ENCODE assay signal across 23 cellular contexts in the genomic region with DNA sequence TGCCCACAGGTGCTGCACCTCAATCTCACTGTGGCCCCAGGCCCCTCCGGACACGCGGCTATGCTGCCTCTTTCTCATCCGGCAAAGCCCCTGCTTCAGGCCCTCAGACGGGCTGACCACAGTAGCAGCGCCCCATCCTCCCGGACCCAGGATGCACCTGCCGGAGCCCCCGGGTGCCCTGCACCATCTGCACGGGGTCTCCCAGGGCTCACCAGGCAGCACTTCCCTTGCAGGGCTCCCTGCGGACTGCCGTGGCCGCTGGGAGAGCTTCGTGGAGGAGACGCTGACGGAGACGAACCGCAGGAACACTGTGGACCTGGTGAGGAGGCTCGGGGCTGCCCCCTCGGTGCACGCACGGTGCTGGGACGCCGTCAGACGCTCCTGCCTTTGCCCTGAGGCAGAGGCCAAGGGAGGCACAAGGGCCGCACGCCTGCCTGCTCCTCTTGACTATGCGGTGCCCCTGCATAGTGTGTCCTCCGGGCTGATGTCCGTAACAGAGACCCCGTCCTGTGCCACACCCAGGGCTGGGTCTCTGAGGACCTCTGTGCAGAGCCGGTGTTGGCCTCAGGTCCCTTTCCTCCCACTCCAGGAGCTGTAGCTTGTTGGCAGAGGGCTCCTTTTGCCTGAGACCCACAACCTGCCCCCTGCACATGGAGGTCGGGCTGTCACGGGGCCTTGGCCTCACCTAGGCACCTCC. TPM values are rescaled to one million over a fixed set of nuclear protein-coding genes. Genes with fewer than 3 reads are reported as not detected.
A peak's percentile ranks its signal among the peaks of the same experiment; 100 is the strongest.
DNase-seq lines count a peak whose midpoint lies in the region; TF ChIP-seq lines count a peak whose summit lies in the region.
"Had no signal": no experiment of that assay in that cellular context is flagged by ENCODE, and none has a peak within 500 bp of the region (broad histone marks: within the 10 kb centered on the region; RNA-seq: fewer than 3 reads in every experiment).

No MANE protein-coding gene starts in this region.

- no peak overlapping the region for H2AFZ ChIP-seq in neuronal stem cell (ENCODE audit: low read length)

- H3K27ac ChIP-seq in BLaER1 (peak overlapping the region; percentile 89), epithelial cell of prostate (peak overlapping the region; percentile 28), neuronal stem cell (replicated peaks; ENCODE audit: low read length) (no peak overlapping the region)
- H3K27ac ChIP-seq: A549, C4-2B, HL-60, SJSA1 had no signal

- WGBS in neuronal stem cell (ENCODE audit: extremely low coverage in 2 of 2, insufficient read length in 2 of 2, insufficient replicate concordance in 1 of 2), 2 donors: no CpG with 5 or more reads among the region's 34 CpGs

- no peak overlapping the region for H3K27ac Mint-ChIP-seq in nephron progenitor cell
- no peak overlapping the region for H3K27ac Mint-ChIP-seq in activated naive CD8-positive, alpha-beta T cell treated with anti-CD3 and anti-CD28 coated beads for 36 hours

- H2AK5ac ChIP-seq in neuronal stem cell (ENCODE audit: low read depth, low read length): no peak overlapping the region

- H2BK15ac ChIP-seq in neuronal stem cell (ENCODE audit: low read length): no peak overlapping the region

- H3K4me1 Mint-ChIP-seq in nephron progenitor cell: no peaks in the 10 kb centered on the region
- H3K4me1 Mint-ChIP-seq in activated naive CD8-positive, alpha-beta T cell treated with anti-CD3 and anti-CD28 coated beads for 36 hours: no peaks in the 10 kb centered on the region
- H3K4me1 Mint-ChIP-seq: IgD-negative memory B cell had no signal

- no peak overlapping the region for H3K14ac ChIP-seq in neuronal stem cell (ENCODE audit: low read length)

- no peaks in the 10 kb centered on the region for H3K27me3 Mint-ChIP-seq in nephron progenitor cell (ENCODE audit: low read depth, poor library complexity)
- no peaks in the 10 kb centered on the region for H3K27me3 Mint-ChIP-seq in activated naive CD8-positive, alpha-beta T cell treated with anti-CD3 and anti-CD28 coated beads for 36 hours
- H3K27me3 Mint-ChIP-seq: IgD-negative memory B cell had no signal

- peak overlapping the region; percentile 31 for H3K23ac ChIP-seq in neuronal stem cell (ENCODE audit: low read depth, low read length, poor library complexity)

- H2BK120ac ChIP-seq in neuronal stem cell (ENCODE audit: low read depth, low read length): no peak overlapping the region

- no peak overlapping the region for H2BK5ac ChIP-seq in neuronal stem cell (ENCODE audit: low read length)

- peak overlapping the region; percentile 45 for H3K4me3 ChIP-seq in BLaER1
- no peak overlapping the region for H3K4me3 ChIP-seq in H7 (ENCODE audit: insufficient read depth, low read depth, low read length)
- no peak overlapping the region for H3K4me3 ChIP-seq in neuronal stem cell (ENCODE audit: low read length in 2 of 2)
- H3K4me3 ChIP-seq: A549, HAP-1, SJSA1 had no signal

- no peak overlapping the region for H4K91ac ChIP-seq in neuronal stem cell (ENCODE audit: low read depth, low read length, poor library complexity)

- H3K27me3 ChIP-seq in BLaER1 (no peaks in the 10 kb centered on the region), H7 (ENCODE audit: control insufficient read depth, insufficient read depth, low read length) (no peaks in the 10 kb centered on the region), neuronal stem cell (ENCODE audit: control insufficient read depth in 3 of 3, insufficient read depth in 3 of 3, low read depth in 1 of 3, low read length in 3 of 3) (no peaks in the 10 kb centered on the region)
- H3K27me3 ChIP-seq: SJSA1 had no signal

- H3K4me2 ChIP-seq in BLaER1: peak overlapping the region; percentile 97
- H3K4me2 ChIP-seq in neuronal stem cell (ENCODE audit: insufficient read depth, low read length, poor library complexity, severe bottlenecking): no peak overlapping the region
- H3K4me2 ChIP-seq: A549 had no signal

- H3K4me1 ChIP-seq in BLaER1 (peaks cover 67% of the 10 kb centered on the region), neuronal stem cell (ENCODE audit: control insufficient read depth in 2 of 2, insufficient read depth in 1 of 2, low read depth in 1 of 2, low read length in 2 of 2) (no peaks in the 10 kb centered on the region)
- H3K4me1 ChIP-seq: A549, HAP-1, SJSA1 had no signal

- H3K36me3 ChIP-seq in BLaER1: peaks cover 65% of the 10 kb centered on the region
- peaks cover 14% of the 10 kb centered on the region for H3K36me3 ChIP-seq in H7 (replicated peaks; ENCODE audit: control insufficient read depth, insufficient read depth, low read length)
- H3K36me3 ChIP-seq in neuronal stem cell (replicated peaks in 1 of 2; ENCODE audit: control insufficient read depth in 2 of 2, insufficient read depth in 2 of 2, low read length in 2 of 2): peaks cover 52 to 82% of the 10 kb centered on the region in 2 donors

- H4K20me1 ChIP-seq in BLaER1: peaks cover 57% of the 10 kb centered on the region

- H3K79me1 ChIP-seq in neuronal stem cell (ENCODE audit: low read depth, low read length): peaks cover 2% of the 10 kb centered on the region

- H3K36me3 Mint-ChIP-seq in nephron progenitor cell (ENCODE audit: low read depth): peaks cover 6% of the 10 kb centered on the region
- H3K36me3 Mint-ChIP-seq in activated naive CD8-positive, alpha-beta T cell treated with anti-CD3 and anti-CD28 coated beads for 36 hours: peaks cover 2% of the 10 kb centered on the region

- H2BK12ac ChIP-seq in neuronal stem cell (ENCODE audit: low read length): no peak overlapping the region

- H3K4ac ChIP-seq in neuronal stem cell (ENCODE audit: low read length): no peak overlapping the region

- H4K8ac ChIP-seq in neuronal stem cell (ENCODE audit: low read depth, low read length): no peak overlapping the region

- DNase-seq in H7: peak; percentile 54
- DNase-seq in epithelial cell of prostate (ENCODE audit: low read depth, low spot score): no peak
- no peak for DNase-seq in neuronal stem cell (ENCODE audit: low spot score)
- DNase-seq in nephron progenitor cell: no peak
- no peak for DNase-seq in activated naive CD8-positive, alpha-beta T cell treated with anti-CD3 and anti-CD28 coated beads for 36 hours
- no peak for DNase-seq in NCI-H187 treated with DMSO at 0.1 percent for 48 hours (lab: John Stamatoyannopoulos, UW)
- DNase-seq in cerebellum (ENCODE audit: low spot score): no peak
- DNase-seq: Karpas-422, NCI-H1048, NCI-H1436, NCI-H2029, NCI-H345, NCI-H524 treated with DMSO at 0.1 percent for 48 hours, PC-3, RPMI8226 had no signal

- H3K9ac ChIP-seq in BLaER1 (peak overlapping the region; percentile 59), neuronal stem cell (ENCODE audit: low read depth, low read length, poor library complexity) (no peak overlapping the region)

- no peak overlapping the region for H3K18ac ChIP-seq in neuronal stem cell (ENCODE audit: low read length)

- TF ChIP-seq CTCF in nephron progenitor cell (IDR thresholded peaks at IDR 0.05): no peak

- H3K9me3 Mint-ChIP-seq in nephron progenitor cell: no peaks in the 10 kb centered on the region
- H3K9me3 Mint-ChIP-seq in activated naive CD8-positive, alpha-beta T cell treated with anti-CD3 and anti-CD28 coated beads for 36 hours: no peaks in the 10 kb centered on the region
- H3K9me3 Mint-ChIP-seq: IgD-negative memory B cell had no signal

- H3K4me3 Mint-ChIP-seq in nephron progenitor cell: no peak overlapping the region
- H3K4me3 Mint-ChIP-seq in activated naive CD8-positive, alpha-beta T cell treated with anti-CD3 and anti-CD28 coated beads for 36 hours: no peak overlapping the region
- H3K4me3 Mint-ChIP-seq: IgD-negative memory B cell had no signal

- H3K9me3 ChIP-seq in BLaER1 (no peaks in the 10 kb centered on the region), neuronal stem cell (replicated peaks in 1 of 2; ENCODE audit: control insufficient read depth in 2 of 2, insufficient read depth in 1 of 2, low read depth in 1 of 2, low read length in 2 of 2) (no peaks in the 10 kb centered on the region)
- H3K9me3 ChIP-seq: A549, HAP-1, SJSA1 had no signal

RNA-seq across cellular contexts. Expression of a gene that starts 38.6 kb away (rescaled TPM):
- total RNA-seq in H7 (2014; rRNA removed; shearing (Covaris generic)): 53.8 and 64.4 TPM in 2 replicates
- polyA plus RNA-seq in neuronal stem cell (2013, experiment 1 of 2): 39.3 TPM
- polyA plus RNA-seq in neuronal stem cell (2013, experiment 2 of 2): 38.7 TPM
- 100 to 1,000 TPM; 101 to 102 TPM for total RNA-seq in activated naive CD8-positive, alpha-beta T cell treated with anti-CD3 and anti-CD28 coated beads for 36 hours
- total RNA-seq in cerebellum: 71.0 TPM

RNA-seq across cellular contexts. Expression of a gene that starts 45.1 kb away (rescaled TPM):
- total RNA-seq in H7 (2014; rRNA removed; shearing (Covaris generic)): 3.0 and 3.2 TPM in 2 replicates
- 2.4 TPM for polyA plus RNA-seq in neuronal stem cell (2013, experiment 1 of 2)
- polyA plus RNA-seq in neuronal stem cell (2013, experiment 2 of 2): 2.2 TPM
- total RNA-seq in activated naive CD8-positive, alpha-beta T cell treated with anti-CD3 and anti-CD28 coated beads for 36 hours: 1 to 10 TPM; 6.7 to 7.5 TPM
- total RNA-seq in cerebellum: 0.09 TPM

RNA-seq across cellular contexts. Expression of a gene that starts 50.4 kb away (rescaled TPM):
- total RNA-seq in H7 (2014; rRNA removed; shearing (Covaris generic)): not detected in 2 replicates
- polyA plus RNA-seq in neuronal stem cell (2013, experiment 1 of 2): 0.33 TPM
- 0.26 TPM for polyA plus RNA-seq in neuronal stem cell (2013, experiment 2 of 2)
- total RNA-seq in activated naive CD8-positive, alpha-beta T cell treated with anti-CD3 and anti-CD28 coated beads for 36 hours: under 1 TPM in 1 of 2 experiments, not detected in 1; 0.29 TPM
- not detected for total RNA-seq in cerebellum
- total RNA-seq: HT1080, PC-3, SJSA1 had no signal
- polyA plus RNA-seq: IgD-negative memory B cell had no signal
